In the genomic region with DNA sequence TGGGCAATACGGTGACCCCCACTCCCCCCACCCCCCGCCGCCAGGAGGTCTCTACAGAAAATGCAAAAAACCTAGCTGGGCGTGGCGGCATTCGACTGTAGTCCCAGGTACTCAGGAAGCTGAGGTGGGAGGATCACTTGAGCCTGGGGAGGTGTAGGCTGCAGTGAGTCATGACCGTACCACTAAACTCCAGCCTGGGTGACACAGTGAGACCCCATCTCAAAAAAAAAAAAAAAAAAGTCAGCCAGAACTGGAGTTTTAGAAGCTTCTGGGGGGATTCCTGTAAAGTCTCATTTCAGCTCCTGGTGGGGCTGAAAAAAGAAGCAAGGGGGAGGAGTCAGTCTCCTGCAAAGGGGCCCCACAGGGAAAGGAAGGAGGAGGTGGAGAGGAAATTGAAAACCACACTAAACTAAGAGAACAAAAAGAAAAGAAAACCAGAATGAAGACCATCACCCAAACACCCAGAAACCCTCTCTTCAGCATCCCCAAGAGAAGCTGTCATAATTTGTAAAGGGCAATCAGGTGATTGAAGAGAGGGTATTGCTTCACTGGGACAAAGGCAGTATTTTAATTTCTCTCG, we compare ENCODE assay signal across 9 cellular contexts. TPM values are rescaled to one million over a fixed set of nuclear protein-coding genes. Genes with fewer than 3 reads are reported as not detected.
DNase-seq lines count a peak whose midpoint lies in the region; ATAC-seq and TF ChIP-seq lines count a peak whose summit lies in the region.
"Had no signal": no experiment of that assay in that cellular context is flagged by ENCODE, and none has a peak within 500 bp of the region (broad histone marks: within the 10 kb centered on the region; RNA-seq: fewer than 3 reads in every experiment).

No MANE protein-coding gene starts in this region.

- in situ Hi-C loops in HAP-1 (cut with MboI; ENCODE audit: low sequenced_read_pairs) = no loop called here

- H3K36me3 Mint-ChIP-seq in activated T-helper 17 cell treated with anti-CD3 and anti-CD28 coated beads, Interleukin-2, amount 50 U/mL, for 72 hours (ENCODE audit: low read depth) = peaks cover 13% of the 10 kb centered on the region
- peaks cover 2% of the 10 kb centered on the region for H3K36me3 Mint-ChIP-seq in neural progenitor cell

- DNase-seq in GF-D8 (lab: John Stamatoyannopoulos, UW) = peak; percentile 28
- DNase-seq in neural progenitor cell (ENCODE audit: low spot score) = no peak
- DNase-seq in HAP-1 (ENCODE audit: low spot score in 2 of 2) = no peak
- no peak for DNase-seq in left ventricle myocardium inferior
- DNase-seq in NCI-H82 treated with DMSO at 0.1 percent for 48 hours (lab: John Stamatoyannopoulos, UW; ENCODE audit: unreplicated experiment) = no peak
- no peak for DNase-seq in dermis blood vessel endothelial cell
- DNase-seq: sigmoid colon had no signal

- no peaks in the 10 kb centered on the region for H3K9me2 ChIP-seq in OCI-LY1 (ENCODE audit: low read depth, low read length)

- no peaks in the 10 kb centered on the region for H3K27me3 ChIP-seq in OCI-LY1 (ENCODE audit: insufficient read depth, low read length)
- peaks cover 30% of the 10 kb centered on the region for H3K27me3 ChIP-seq in neural progenitor cell
- H3K27me3 ChIP-seq in HAP-1 (ENCODE audit: low read depth) = no peaks in the 10 kb centered on the region
- peaks cover 17% of the 10 kb centered on the region for H3K27me3 ChIP-seq in left ventricle myocardium inferior (ENCODE audit: low read depth)
- H3K27me3 ChIP-seq: sigmoid colon had no signal

- H3F3A ChIP-seq in OCI-LY1 (ENCODE audit: insufficient read depth, low read length) (no peaks in the 10 kb centered on the region), neural progenitor cell (ENCODE audit: low read depth) (peaks cover 30% of the 10 kb centered on the region)

- H3K9me3 Mint-ChIP-seq in activated T-helper 17 cell treated with anti-CD3 and anti-CD28 coated beads, Interleukin-2, amount 50 U/mL, for 72 hours = no peaks in the 10 kb centered on the region
- no peaks in the 10 kb centered on the region for H3K9me3 Mint-ChIP-seq in neural progenitor cell

- H3K4me2 ChIP-seq in OCI-LY1 (ENCODE audit: low read length) (peak overlapping the region; percentile 62), neural progenitor cell (peak overlapping the region; percentile 93)

- intact Hi-C loops in left ventricle myocardium inferior (cut with micrococcal nuclease) = no loop called here

- peak; percentile 41 for ATAC-seq in activated T-helper 17 cell treated with anti-CD3 and anti-CD28 coated beads, Interleukin-2, amount 50 U/mL, for 72 hours (replicated peaks)

- peak overlapping the region; percentile 91 for H3K27ac Mint-ChIP-seq in activated T-helper 17 cell treated with anti-CD3 and anti-CD28 coated beads, Interleukin-2, amount 50 U/mL, for 72 hours
- no peak overlapping the region for H3K27ac Mint-ChIP-seq in neural progenitor cell

- H3K27me3 Mint-ChIP-seq in activated T-helper 17 cell treated with anti-CD3 and anti-CD28 coated beads, Interleukin-2, amount 50 U/mL, for 72 hours = no peaks in the 10 kb centered on the region
- peaks cover 11% of the 10 kb centered on the region for H3K27me3 Mint-ChIP-seq in neural progenitor cell (ENCODE audit: insufficient read depth, low read depth)

- H3K4me3 ChIP-seq in OCI-LY1 (ENCODE audit: low read depth, low read length, poor library complexity, severe bottlenecking) (peak overlapping the region; percentile 55), neural progenitor cell (no peak overlapping the region), HAP-1 (no peak overlapping the region), left ventricle myocardium inferior (no peak overlapping the region)
- H3K4me3 ChIP-seq: sigmoid colon had no signal

- H3K9ac ChIP-seq in OCI-LY1 (ENCODE audit: low read length) (no peak overlapping the region; the same call in 1 of the 2 replicates), neural progenitor cell (no peak overlapping the region)

- H3K4me1 Mint-ChIP-seq in activated T-helper 17 cell treated with anti-CD3 and anti-CD28 coated beads, Interleukin-2, amount 50 U/mL, for 72 hours = peaks cover 38% of the 10 kb centered on the region
- H3K4me1 Mint-ChIP-seq in neural progenitor cell = peaks cover 46% of the 10 kb centered on the region

- H4K20me1 ChIP-seq in OCI-LY1 (ENCODE audit: insufficient read depth, low read length) (no peaks in the 10 kb centered on the region), neural progenitor cell (ENCODE audit: low read depth) (peaks cover 21% of the 10 kb centered on the region)

- H3K27ac ChIP-seq in OCI-LY1 (ENCODE audit: low read depth, low read length, poor library complexity, severe bottlenecking) (peak overlapping the region; percentile 82), neural progenitor cell (no peak overlapping the region), left ventricle myocardium inferior (replicated peaks) (no peak overlapping the region)
- H3K27ac ChIP-seq: sigmoid colon had no signal

- H3K9me3 ChIP-seq in OCI-LY1 (ENCODE audit: low read length) (no peaks in the 10 kb centered on the region), neural progenitor cell (ENCODE audit: low read depth) (no peaks in the 10 kb centered on the region), HAP-1 (no peaks in the 10 kb centered on the region), left ventricle myocardium inferior (replicated peaks) (no peaks in the 10 kb centered on the region)
- H3K9me3 ChIP-seq: sigmoid colon had no signal

- no peak for TF ChIP-seq CTCF in OCI-LY1 (IDR thresholded peaks at IDR 0.05; ENCODE audit: low read length)
- no peak for TF ChIP-seq CTCF in neural progenitor cell (IDR thresholded peaks at IDR 0.05)
- TF ChIP-seq CTCF in left ventricle myocardium inferior (IDR thresholded peaks at IDR 0.05; ENCODE audit: borderline replicate concordance) = no peak

- H3K36me3 ChIP-seq in OCI-LY1 (ENCODE audit: insufficient read depth, low read length) (no peaks in the 10 kb centered on the region), neural progenitor cell (no peaks in the 10 kb centered on the region), HAP-1 (replicated peaks) (no peaks in the 10 kb centered on the region), left ventricle myocardium inferior (no peaks in the 10 kb centered on the region)
- H3K36me3 ChIP-seq: sigmoid colon had no signal

- H3K79me2 ChIP-seq in OCI-LY1 (ENCODE audit: insufficient read depth, low read length) = no peaks in the 10 kb centered on the region
- H3K79me2 ChIP-seq in neural progenitor cell (ENCODE audit: low read depth) = no peaks in the 10 kb centered on the region

- H3K4me1 ChIP-seq in OCI-LY1 (ENCODE audit: insufficient read depth, low read length, severe bottlenecking) = peaks cover 48% of the 10 kb centered on the region
- H3K4me1 ChIP-seq in neural progenitor cell = peaks cover 31% of the 10 kb centered on the region
- no peaks in the 10 kb centered on the region for H3K4me1 ChIP-seq in HAP-1
- peaks cover 26% of the 10 kb centered on the region for H3K4me1 ChIP-seq in left ventricle myocardium inferior

- H2AFZ ChIP-seq in OCI-LY1 (ENCODE audit: low read length) = no peak overlapping the region
- H2AFZ ChIP-seq in neural progenitor cell (replicated peaks) = no peak overlapping the region

- peak overlapping the region; percentile 95 for H3K4me3 Mint-ChIP-seq in activated T-helper 17 cell treated with anti-CD3 and anti-CD28 coated beads, Interleukin-2, amount 50 U/mL, for 72 hours
- H3K4me3 Mint-ChIP-seq in neural progenitor cell = peak overlapping the region; percentile 65

RNA-seq across cellular contexts. Expression of a gene that starts 50.4 kb away (rescaled TPM):
- total RNA-seq in activated T-helper 17 cell treated with anti-CD3 and anti-CD28 coated beads, Interleukin-2, amount 50 U/mL, for 72 hours = 10 to 100 TPM in 1 of 2 donors, 1 to 10 TPM in 1; 9.9 to 28.5 TPM
- total RNA-seq in neural progenitor cell (ENCODE audit: low replicate concordance) (11.9 and 25.6 TPM in 2 replicates), left ventricle myocardium inferior (5.6 TPM), dermis blood vessel endothelial cell (15.8 and 16.5 TPM in 2 replicates)
